In genomic region chr17:78368348-78368747, GRCh38 we compare ENCODE assay signal across 23 cellular contexts. TPM values are rescaled to one million over a fixed set of nuclear protein-coding genes. Genes with fewer than 3 reads are reported as not detected.
A peak's percentile ranks its signal among the peaks of the same experiment; 100 is the strongest.
DNase-seq lines count a peak whose midpoint lies in the region; ATAC-seq, FAIRE-seq and TF ChIP-seq lines count a peak whose summit lies in the region.
"Had no signal": no experiment of that assay in that cellular context is flagged by ENCODE, and none has a peak within 500 bp of the region (broad histone marks: within the 10 kb centered on the region; RNA-seq: fewer than 3 reads in every experiment).

No MANE protein-coding gene starts in this region.

- no peaks in the 10 kb centered on the region for H3K79me1 ChIP-seq in H1 (ENCODE audit: low read depth, low read length)

- peak overlapping the region; percentile 55; the same call in 1 of the 2 replicates for H2AK5ac ChIP-seq in H1 (ENCODE audit: low read depth, low read length)

- ATAC-seq in GM23338: no peak
- no peak for ATAC-seq in activated T-cell treated with anti-CD3 and anti-CD28 coated beads, Interleukin-2, amount 50 U/mL, for 4 hours
- ATAC-seq: activated CD8-positive, alpha-beta T cell treated with anti-CD3 and anti-CD28 coated beads for 36 hours; Panc1 had no signal

- 89% methylated on average over 6 of the region's 6 CpGs; no CpG with 5 or more reads in 1 of the 2 experiments for WGBS in H1 (ENCODE audit: extremely low coverage in 1 of 2, insufficient coverage in 1 of 2, insufficient read length in 1 of 2, insufficient replicate concordance in 2 of 2, low coverage in 1 of 2, low lambda C conversion rate in 2 of 2, missing lambda C conversion rate in 1 of 2), 2 experiments

- H3F3A ChIP-seq in GM23338 (replicated peaks; ENCODE audit: low read depth) (peaks cover 37% of the 10 kb centered on the region), neural progenitor cell (ENCODE audit: low read depth) (peaks cover 77% of the 10 kb centered on the region), MM.1S (ENCODE audit: insufficient read depth, low read length) (no peaks in the 10 kb centered on the region)

- no peak for TF ChIP-seq POLR2A in H1 (IDR thresholded peaks at IDR 0.05; ENCODE audit: control extremely low read depth in 1 of 2, low read depth in 2 of 2, low read length in 2 of 2)

- H3K14ac ChIP-seq in H1 (ENCODE audit: insufficient read length): no peak overlapping the region

- no peaks in the 10 kb centered on the region for H3K9me3 ChIP-seq in H1 (ENCODE audit: insufficient read depth in 2 of 2, low read depth in 1 of 2, low read length in 1 of 2)
- no peaks in the 10 kb centered on the region for H3K9me3 ChIP-seq in neural progenitor cell (ENCODE audit: low read depth)
- no peaks in the 10 kb centered on the region for H3K9me3 ChIP-seq in MM.1S (replicated peaks; ENCODE audit: insufficient read depth, low read length)
- H3K9me3 ChIP-seq: BLaER1, heart right ventricle, transverse colon had no signal

- no peak overlapping the region for H3K23ac ChIP-seq in H1 (ENCODE audit: insufficient read length)

- POLR2A ChIA-PET in H1 (lab: Charles Lee; ENCODE audit: partially characterized antibody): interaction anchor here (0.6 to 3.0 kb wide), 7 partner anchors 7 to 53 kb away, joined by 3 to 15 read pairs (median 4); partner anchors contain the start of gene SOCS3

- H3K4ac ChIP-seq in H1 (replicated peaks; ENCODE audit: insufficient read length, low read depth, low read length): peak overlapping the region; percentile 95

- peak overlapping the region; percentile 95 for H2BK120ac ChIP-seq in H1 (replicated peaks; ENCODE audit: low read depth, low read length)

- TF ChIP-seq EP300 in H1 (IDR thresholded peaks at IDR 0.05; ENCODE audit: borderline replicate concordance in 1 of 2, low read depth in 2 of 2, low read length in 2 of 2): no peak

- H2AFZ ChIP-seq in GM23338 (no peak overlapping the region), H1 (ENCODE audit: low read length) (no peak overlapping the region), neural progenitor cell (replicated peaks) (no peak overlapping the region), MM.1S (ENCODE audit: low read length) (no peak overlapping the region)

- H3K27me3 ChIP-seq in GM23338 (ENCODE audit: insufficient read depth) (no peaks in the 10 kb centered on the region), H1 (replicated peaks in 1 of 4; ENCODE audit: control insufficient read depth in 3 of 4, extremely low read depth in 1 of 4, insufficient read depth in 3 of 4, low read length in 3 of 4) (no peaks in the 10 kb centered on the region), neural progenitor cell (no peaks in the 10 kb centered on the region), MM.1S (replicated peaks; ENCODE audit: insufficient read depth, low read length) (peaks cover 89% of the 10 kb centered on the region)
- H3K27me3 ChIP-seq: heart right ventricle, transverse colon had no signal

- no peak overlapping the region for H3K56ac ChIP-seq in H1 (replicated peaks; ENCODE audit: insufficient read length, low read depth, low read length)

- H4K8ac ChIP-seq in H1 (ENCODE audit: extremely low read depth, insufficient read depth, low read length): no peak overlapping the region

- CTCF ChIA-PET in H1 (lab: Charles Lee; ENCODE audit: partially characterized antibody): interaction anchor here (1.8 to 20.5 kb wide), 3 partner anchors 10 to 54 kb away, joined by 4 to 257 read pairs (median 20); no protein-coding TSS in a partner anchor

- peak overlapping the region; percentile 98 for H4K91ac ChIP-seq in H1 (replicated peaks; ENCODE audit: insufficient read length, low read length)

- H3K36me3 ChIP-seq in GM23338 (ENCODE audit: insufficient read depth) (no peaks in the 10 kb centered on the region), H1 (ENCODE audit: control insufficient read depth in 2 of 4, insufficient read depth in 4 of 4, low read length in 3 of 4) (no peaks in the 10 kb centered on the region), neural progenitor cell (no peaks in the 10 kb centered on the region), MM.1S (replicated peaks; ENCODE audit: insufficient read depth, low read length) (no peaks in the 10 kb centered on the region)
- H3K36me3 ChIP-seq: BLaER1, heart right ventricle, transverse colon had no signal

- H3K4me1 ChIP-seq in GM23338 (ENCODE audit: insufficient read depth) (peaks cover 61% of the 10 kb centered on the region), H1 (replicated peaks in 1 of 4; ENCODE audit: control insufficient read depth in 3 of 4, insufficient read depth in 4 of 4, low read length in 3 of 4) (peaks cover 27 to 53% (median 42%) of the 10 kb centered on the region in 4 experiments), neural progenitor cell (peaks cover 61% of the 10 kb centered on the region), MM.1S (ENCODE audit: low read length) (no peaks in the 10 kb centered on the region)

- no peaks in the 10 kb centered on the region for H4K20me1 ChIP-seq in GM23338 (replicated peaks; ENCODE audit: insufficient read depth)
- H4K20me1 ChIP-seq in H1 (replicated peaks in 1 of 2; ENCODE audit: control insufficient read depth in 1 of 2, insufficient read depth in 2 of 2, low read length in 2 of 2): no peaks in the 10 kb centered on the region
- no peaks in the 10 kb centered on the region for H4K20me1 ChIP-seq in neural progenitor cell (ENCODE audit: low read depth)
- no peaks in the 10 kb centered on the region for H4K20me1 ChIP-seq in MM.1S (ENCODE audit: insufficient read depth, low read length)
- H4K20me1 ChIP-seq: BLaER1 had no signal

- H3K23me2 ChIP-seq in H1 (ENCODE audit: low read depth, low read length): no peaks in the 10 kb centered on the region

- H3K4me2 ChIP-seq in GM23338 (no peak overlapping the region), H1 (ENCODE audit: insufficient read depth in 1 of 2, low read depth in 2 of 2, low read length in 2 of 2) (no peak overlapping the region), neural progenitor cell (no peak overlapping the region), MM.1S (ENCODE audit: low read depth, low read length) (no peak overlapping the region)
- H3K4me2 ChIP-seq: BLaER1 had no signal

- H2BK15ac ChIP-seq in H1 (ENCODE audit: low read length): peak overlapping the region; percentile 6; the same call in 1 of the 2 replicates

- H3K27me3 Mint-ChIP-seq in GM23338 (ENCODE audit: insufficient read depth, low read depth, poor library complexity) (peaks cover 36% of the 10 kb centered on the region), neural progenitor cell (ENCODE audit: insufficient read depth, low read depth) (no peaks in the 10 kb centered on the region)
- peaks cover 2% of the 10 kb centered on the region for H3K27me3 Mint-ChIP-seq in activated T-cell treated with anti-CD3 and anti-CD28 coated beads, Interleukin-2, amount 50 U/mL, for 4 hours (ENCODE audit: low read depth)

- no peak overlapping the region for H3K9ac ChIP-seq in H1 (replicated peaks in 1 of 4; ENCODE audit: extremely low read depth in 1 of 4, low read depth in 3 of 4, low read length in 3 of 4)
- no peak overlapping the region for H3K9ac ChIP-seq in neural progenitor cell
- H3K9ac ChIP-seq in MM.1S (ENCODE audit: low read length): no peak overlapping the region
- H3K9ac ChIP-seq: BLaER1 had no signal

- no peak for FAIRE-seq in H1 (lab: Jason Lieb, UNC)

- H3K9me2 ChIP-seq in GM23338 (ENCODE audit: insufficient read depth): no peaks in the 10 kb centered on the region
- no peaks in the 10 kb centered on the region for H3K9me2 ChIP-seq in MM.1S (replicated peaks; ENCODE audit: insufficient read depth, low read length)

- TF ChIP-seq CTCF in GM23338 (conservative IDR thresholded peaks at IDR 0.05; ENCODE audit: low read depth in 2 of 2) (no peak), H1 (IDR thresholded peaks at IDR 0.05; ENCODE audit: control extremely low read depth in 1 of 3, insufficient read depth in 1 of 3, low read depth in 1 of 3, low read length in 3 of 3) (no peak), neural progenitor cell (IDR thresholded peaks at IDR 0.05) (no peak), MM.1S (IDR thresholded peaks at IDR 0.05; ENCODE audit: low read length) (no peak)

- TF ChIP-seq RAD21 in H1 (IDR thresholded peaks at IDR 0.05 in 1 of 2, conservative IDR thresholded peaks at IDR 0.05 in 1 of 2; ENCODE audit: low read depth in 2 of 2, low read length in 2 of 2): no peak

- H2BK12ac ChIP-seq in H1 (ENCODE audit: low read depth, low read length): peak overlapping the region; percentile 96

- DNase-seq in G401 (ENCODE audit: low spot score) (peak; percentile 32), GM23338 (ENCODE audit: low spot score) (no peak), H1 (ENCODE audit: low read depth in 1 of 2, low spot score in 2 of 2) (no peak), neural progenitor cell (ENCODE audit: low spot score) (no peak), MM.1S (no peak)
- no peak for DNase-seq in stimulated activated CD4-positive, alpha-beta T cell treated with anti-CD3 and anti-CD28 coated beads, Interleukin-2, amount 100 ng/mL, for 24 hours
- DNase-seq in activated T-cell treated with anti-CD3 and anti-CD28 coated beads, Interleukin-2, amount 50 U/mL, for 4 hours: no peak
- DNase-seq: activated CD4-positive, alpha-beta T cell treated with anti-CD3 and anti-CD28 coated beads for 1 hour; activated CD8-positive, alpha-beta memory T cell treated with anti-CD3 and anti-CD28 coated beads, Interleukin-2, amount 50 U/mL, for 48 hours; activated CD8-positive, alpha-beta T cell treated with anti-CD3 and anti-CD28 coated beads for 36 hours; activated naive CD4-positive, alpha-beta T cell treated with anti-CD3 and anti-CD28 coated beads, Interleukin-2, amount 50 U/mL, for 16 hours; foreskin melanocyte; heart right ventricle; HFFc6; NCI-H187 treated with DMSO at 0.1 percent for 48 hours; NCI-H2227 treated with DMSO at 0.1 percent for 48 hours; NCI-H526 treated with DMSO at 0.1 percent for 48 hours; Right ventricle myocardium superior; stimulated activated CD4-positive, alpha-beta T cell treated with anti-CD3 and anti-CD28 coated beads, Interleukin-4, amount 100 ng/mL, for 4 hours; transverse colon had no signal

- no peak overlapping the region for H3K4me3 Mint-ChIP-seq in GM23338
- H3K4me3 Mint-ChIP-seq in neural progenitor cell: no peak overlapping the region
- no peak overlapping the region for H3K4me3 Mint-ChIP-seq in activated T-cell treated with anti-CD3 and anti-CD28 coated beads, Interleukin-2, amount 50 U/mL, for 4 hours
- H3K4me3 Mint-ChIP-seq: activated CD8-positive, alpha-beta T cell treated with anti-CD3 and anti-CD28 coated beads for 36 hours; HFFc6 had no signal

- H2BK5ac ChIP-seq in H1 (ENCODE audit: low read depth, low read length): peak overlapping the region; percentile 91

- H3K4me1 Mint-ChIP-seq in GM23338 (peaks cover 74% of the 10 kb centered on the region), neural progenitor cell (peaks cover 61% of the 10 kb centered on the region)
- H3K4me1 Mint-ChIP-seq in activated T-cell treated with anti-CD3 and anti-CD28 coated beads, Interleukin-2, amount 50 U/mL, for 4 hours (ENCODE audit: low read depth): peaks cover 13% of the 10 kb centered on the region

- peak overlapping the region; percentile 45 for H4K5ac ChIP-seq in H1 (ENCODE audit: insufficient read length, low read depth, low read length)

- in situ Hi-C loops in G401 (cut with HindIII; ENCODE audit: low sequenced_read_pairs): no loop called here

- H2BK20ac ChIP-seq in H1 (ENCODE audit: low read length): peak overlapping the region; percentile 98

- H3K36me3 Mint-ChIP-seq in GM23338 (ENCODE audit: low read depth) (no peaks in the 10 kb centered on the region), neural progenitor cell (no peaks in the 10 kb centered on the region)
- H3K36me3 Mint-ChIP-seq in activated T-cell treated with anti-CD3 and anti-CD28 coated beads, Interleukin-2, amount 50 U/mL, for 4 hours (ENCODE audit: insufficient read depth): no peaks in the 10 kb centered on the region

- 0 out of 2 replicates have a peak overlapping the region, but pooled peaks have one; percentile 48 for H3K27ac Mint-ChIP-seq in GM23338
- H3K27ac Mint-ChIP-seq in neural progenitor cell: peak overlapping the region; percentile 42
- H3K27ac Mint-ChIP-seq: activated CD8-positive, alpha-beta T cell treated with anti-CD3 and anti-CD28 coated beads for 36 hours; HFFc6; progenitor cell of endocrine pancreas had no signal

- H3K27ac ChIP-seq in GM23338 (ENCODE audit: low read depth): peak overlapping the region; percentile 92
- peak overlapping the region; percentile 42; the same call in 1 of the 2 replicates for H3K27ac ChIP-seq in H1 (ENCODE audit: low read depth, low read length)
- no peak overlapping the region for H3K27ac ChIP-seq in neural progenitor cell
- H3K27ac ChIP-seq in MM.1S (ENCODE audit: low read length): no peak overlapping the region
- H3K27ac ChIP-seq: BLaER1, heart right ventricle, transverse colon had no signal

- no peaks in the 10 kb centered on the region for H3K9me3 Mint-ChIP-seq in GM23338
- no peaks in the 10 kb centered on the region for H3K9me3 Mint-ChIP-seq in neural progenitor cell
- no peaks in the 10 kb centered on the region for H3K9me3 Mint-ChIP-seq in activated T-cell treated with anti-CD3 and anti-CD28 coated beads, Interleukin-2, amount 50 U/mL, for 4 hours
- H3K9me3 Mint-ChIP-seq: activated CD8-positive, alpha-beta T cell treated with anti-CD3 and anti-CD28 coated beads for 36 hours; HFFc6 had no signal

- no peak overlapping the region for H3K4me3 ChIP-seq in GM23338
- H3K4me3 ChIP-seq in H1 (ENCODE audit: extremely low read depth in 1 of 4, insufficient read depth in 2 of 4, low read depth in 3 of 4, low read length in 4 of 4): no peak overlapping the region
- no peak overlapping the region for H3K4me3 ChIP-seq in neural progenitor cell
- no peak overlapping the region for H3K4me3 ChIP-seq in MM.1S (ENCODE audit: low read length)
- H3K4me3 ChIP-seq: BLaER1, heart right ventricle, transverse colon had no signal

- H3K18ac ChIP-seq in H1 (ENCODE audit: extremely low read depth, low read length): peak overlapping the region; percentile 88

- H3K79me2 ChIP-seq in GM23338 (replicated peaks; ENCODE audit: insufficient read depth) (no peaks in the 10 kb centered on the region), H1 (ENCODE audit: control insufficient read depth in 1 of 2, insufficient read depth in 2 of 2, low read length in 2 of 2) (no peaks in the 10 kb centered on the region), neural progenitor cell (ENCODE audit: low read depth) (no peaks in the 10 kb centered on the region), MM.1S (ENCODE audit: low read length) (no peaks in the 10 kb centered on the region)

RNA-seq across cellular contexts. Expression of gene SOCS3, which starts 8.5 kb away (rescaled TPM):
- total RNA-seq in G401 (2014; rRNA removed; shearing (Covaris generic)): 72.7 and 90.1 TPM in 2 replicates
- total RNA-seq in GM23338 (2014; rRNA removed; shearing (Covaris generic)): 25.1 and 32.9 TPM in 2 replicates
- 13.2 TPM in 2 replicates for polyA plus RNA-seq in GM23338 (2016; fragmentation: Nextera tagmentation; extraction: Ambion mirVana)
- 47.9 and 49.4 TPM in 2 replicates for total RNA-seq in H1 (2021; fragmentation: NEBNext Ultra II Directional; extraction: Animal tissue kit (Norgen Biotek cat#: 25700))
- polyA plus RNA-seq in H1 (2011; rRNA removed): 10.1 and 15.2 TPM in 2 replicates
- 13.5 TPM for polyA plus RNA-seq in H1 (2011; cell fraction: cytosol; rRNA removed)
- polyA plus RNA-seq in H1 (2011; cell fraction: nucleus; rRNA removed): 33.4 TPM
- polyA plus RNA-seq in H1 (2012, experiment 1 of 2): 13.7 to 17.9 TPM (median 15.6 TPM) in 4 replicates
- polyA plus RNA-seq in H1 (2012, experiment 2 of 2): 21.7 TPM
- 28.0 TPM for polyA plus RNA-seq in H1 (2013, experiment 1 of 2)
- 27.0 TPM for polyA plus RNA-seq in H1 (2013, experiment 2 of 2)
- 7.3 and 11.0 TPM in 2 replicates for polyA minus RNA-seq in H1 (2011; rRNA and poly(A)+ RNA removed)
- polyA minus RNA-seq in H1 (2011; cell fraction: cytosol; rRNA and poly(A)+ RNA removed): 17.7 TPM
- polyA minus RNA-seq in H1 (2011; cell fraction: nucleus; rRNA and poly(A)+ RNA removed): 14.3 TPM
- 7.5 and 16.7 TPM in 2 replicates for total RNA-seq in neural progenitor cell (ENCODE audit: low replicate concordance)
- total RNA-seq in activated T-cell treated with anti-CD3 and anti-CD28 coated beads, Interleukin-2, amount 50 U/mL, for 4 hours: 100 to 1,000 TPM; 118 to 143 (median 136) TPM

RNA-seq across cellular contexts. Expression of gene PGS1, which starts 10.1 kb away (rescaled TPM):
- total RNA-seq in G401 (2014; rRNA removed; shearing (Covaris generic)): 16.3 and 43.0 TPM in 2 replicates
- total RNA-seq in GM23338 (2014; rRNA removed; shearing (Covaris generic)): 65.8 and 67.1 TPM in 2 replicates
- polyA plus RNA-seq in GM23338 (2016; fragmentation: Nextera tagmentation; extraction: Ambion mirVana): 42.5 and 43.9 TPM in 2 replicates
- total RNA-seq in H1 (2021; fragmentation: NEBNext Ultra II Directional; extraction: Animal tissue kit (Norgen Biotek cat#: 25700)): 56.7 and 60.0 TPM in 2 replicates
- polyA plus RNA-seq in H1 (2011; rRNA removed): 46.7 and 69.3 TPM in 2 replicates
- 69.5 TPM for polyA plus RNA-seq in H1 (2011; cell fraction: cytosol; rRNA removed)
- 180 TPM for polyA plus RNA-seq in H1 (2011; cell fraction: nucleus; rRNA removed)
- 38.8 to 53.2 TPM (median 48.6 TPM) in 4 replicates for polyA plus RNA-seq in H1 (2012, experiment 1 of 2)
- polyA plus RNA-seq in H1 (2012, experiment 2 of 2): 42.4 TPM
- 34.5 TPM for polyA plus RNA-seq in H1 (2013, experiment 1 of 2)
- polyA plus RNA-seq in H1 (2013, experiment 2 of 2): 33.4 TPM
- polyA minus RNA-seq in H1 (2011; rRNA and poly(A)+ RNA removed): 49.7 and 65.7 TPM in 2 replicates
- 37.5 TPM for polyA minus RNA-seq in H1 (2011; cell fraction: cytosol; rRNA and poly(A)+ RNA removed)
- polyA minus RNA-seq in H1 (2011; cell fraction: nucleus; rRNA and poly(A)+ RNA removed): 62.2 TPM
- total RNA-seq in neural progenitor cell (ENCODE audit: low replicate concordance): 45.2 and 65.7 TPM in 2 replicates
- total RNA-seq in activated T-cell treated with anti-CD3 and anti-CD28 coated beads, Interleukin-2, amount 50 U/mL, for 4 hours: 10 to 100 TPM; 47.4 to 51.7 (median 47.5) TPM

Comparison
In these comparisons a context has a peak if more than half of its experiments do, and no peak if none do; other contexts are left out.
1. H3K27ac ChIP-seq: peak in GM23338 (single experiment) and H1 (single experiment); none in neural progenitor cell (single experiment) and MM.1S (single experiment).